ENCODE assay signal across 6 cellular contexts in genomic region chr9:80387828-80388227, GRCh38.
"Had no signal": no experiment of that assay in that cellular context is flagged by ENCODE, and none has a peak within 500 bp of the region (broad histone marks: within the 10 kb centered on the region; RNA-seq: fewer than 3 reads in every experiment).

No MANE protein-coding gene starts in this region.

- DNase-seq: H9, HCEC 1CT, IMR-90, KG1 had no signal

- H3K4me2 ChIP-seq: GM23338 had no signal

- H3K4me3 ChIP-seq: GM23338, K562 had no signal
